ENCODE assay signal across 24 cellular contexts in the genomic region with DNA sequence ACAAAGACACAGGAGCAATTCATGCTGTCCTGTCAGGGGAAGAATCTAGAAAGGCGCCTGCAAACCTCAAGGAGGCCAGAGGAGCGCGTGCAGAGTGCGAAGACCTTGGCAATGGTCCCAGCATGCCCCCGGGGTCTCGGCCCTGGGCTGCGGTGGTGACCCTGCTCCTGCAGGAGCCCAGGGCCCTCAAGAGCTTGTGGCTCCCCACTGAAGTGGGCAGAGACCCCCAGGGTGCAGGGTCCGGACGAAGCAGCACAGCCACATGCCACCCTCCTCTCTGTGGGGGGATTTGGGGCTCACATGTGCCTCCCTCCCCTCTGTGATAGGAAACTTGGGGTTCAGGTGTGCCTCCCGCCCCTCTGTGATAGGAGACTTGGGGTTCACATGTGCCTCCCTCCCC. TPM values are rescaled to one million over a fixed set of nuclear protein-coding genes. Genes with fewer than 3 reads are reported as not detected.
DNase-seq lines count a peak whose midpoint lies in the region; ATAC-seq and TF ChIP-seq lines count a peak whose summit lies in the region.
"Had no signal": no experiment of that assay in that cellular context is flagged by ENCODE, and none has a peak within 500 bp of the region (broad histone marks: within the 10 kb centered on the region; RNA-seq: fewer than 3 reads in every experiment).

No MANE protein-coding gene starts in this region.

- H3K4me3 ChIP-seq in IMR-90 (ENCODE audit: insufficient read depth, low read depth, low read length) (no peak overlapping the region), neuronal stem cell (ENCODE audit: low read length in 2 of 2) (no peak overlapping the region)
- H3K4me3 ChIP-seq: BLaER1 had no signal

- H3K4me1 Mint-ChIP-seq in T-helper 17 cell: peaks cover 5% of the 10 kb centered on the region
- no peaks in the 10 kb centered on the region for H3K4me1 Mint-ChIP-seq in chondrocyte (ENCODE audit: low read depth)
- H3K4me1 Mint-ChIP-seq: CD14-positive monocyte; CD8-positive, alpha-beta memory T cell had no signal

- DNase-seq in IMR-90 (no peak), T-helper 17 cell (no peak), chondrocyte (ENCODE audit: low spot score) (no peak), neuronal stem cell (ENCODE audit: low spot score) (no peak), NCI-H1048 (lab: John Stamatoyannopoulos, UW) (no peak), NCI-H748 (lab: John Stamatoyannopoulos, UW; ENCODE audit: unreplicated experiment) (no peak), G401 (ENCODE audit: low spot score) (no peak)
- DNase-seq: 8988T; ACHN; BE2C; C1 segment of cervical spinal cord; CD4-positive, CD25-positive, alpha-beta regulatory T cell; CD8-positive, alpha-beta memory T cell; COR-L47; DMS 273 treated with DMSO at 0.1 percent for 48 hours; DMS153; DMS53; DMS79; DND-41; EL; GF-D8 had no signal

- H3K9ac ChIP-seq in IMR-90 (ENCODE audit: low read depth, low read length): no peak overlapping the region
- no peak overlapping the region for H3K9ac ChIP-seq in neuronal stem cell (ENCODE audit: low read depth, low read length, poor library complexity)
- H3K9ac ChIP-seq: BLaER1 had no signal

- peak overlapping the region; percentile 37 for H2AK9ac ChIP-seq in IMR-90 (replicated peaks; ENCODE audit: low read depth, low read length, poor library complexity)

- no peaks in the 10 kb centered on the region; the same call in 1 of the 2 replicates for H3K9me1 ChIP-seq in IMR-90 (ENCODE audit: insufficient read depth, low read length)

- no peak overlapping the region for H3K18ac ChIP-seq in IMR-90 (ENCODE audit: low read depth, low read length)
- H3K18ac ChIP-seq in neuronal stem cell (ENCODE audit: low read length): no peak overlapping the region

- no peak overlapping the region for H3K4ac ChIP-seq in IMR-90 (ENCODE audit: low read depth, low read length)
- no peak overlapping the region for H3K4ac ChIP-seq in neuronal stem cell (ENCODE audit: low read length)

- H3K27me3 Mint-ChIP-seq in T-helper 17 cell: no peaks in the 10 kb centered on the region
- no peaks in the 10 kb centered on the region for H3K27me3 Mint-ChIP-seq in chondrocyte (ENCODE audit: low read depth)
- H3K27me3 Mint-ChIP-seq: CD4-positive, alpha-beta memory T cell; CD4-positive, CD25-positive, alpha-beta regulatory T cell; CD8-positive, alpha-beta memory T cell had no signal

- ATAC-seq in IMR-90 (ENCODE audit: low read depth): no peak
- ATAC-seq in T-helper 17 cell: no peak

- POLR2A ChIA-PET in IMR-90 (lab: Charles Lee; ENCODE audit: unreplicated experiment): no interaction called here

- H3K4me1 ChIP-seq in IMR-90 (ENCODE audit: control insufficient read depth, insufficient read depth, low read length): no peaks in the 10 kb centered on the region
- H3K4me1 ChIP-seq in neuronal stem cell (ENCODE audit: control insufficient read depth in 2 of 2, insufficient read depth in 1 of 2, low read depth in 1 of 2, low read length in 2 of 2): peaks cover 0 to 1% of the 10 kb centered on the region in 2 donors
- H3K4me1 ChIP-seq: BE2C, BLaER1 had no signal

- H2BK15ac ChIP-seq in IMR-90 (ENCODE audit: low read depth, low read length) (no peak overlapping the region), neuronal stem cell (ENCODE audit: low read length) (no peak overlapping the region)

- peaks cover 4% of the 10 kb centered on the region for H4K20me1 ChIP-seq in IMR-90 (ENCODE audit: insufficient read depth, low read length)

- intact Hi-C loops in IMR-90 (cut with micrococcal nuclease): no loop called here

- H2BK120ac ChIP-seq in IMR-90 (ENCODE audit: low read depth, low read length) (no peak overlapping the region), neuronal stem cell (ENCODE audit: low read depth, low read length) (no peak overlapping the region)

- H4K91ac ChIP-seq in IMR-90 (ENCODE audit: insufficient read depth, low read depth, low read length) (no peak overlapping the region), neuronal stem cell (ENCODE audit: low read depth, low read length, poor library complexity) (no peak overlapping the region)

- H3K36me3 ChIP-seq in IMR-90 (ENCODE audit: control insufficient read depth, insufficient read depth, low read length): peaks cover 71% of the 10 kb centered on the region
- peaks cover 26 to 79% of the 10 kb centered on the region in 2 donors for H3K36me3 ChIP-seq in neuronal stem cell (replicated peaks in 1 of 2; ENCODE audit: control insufficient read depth in 2 of 2, insufficient read depth in 2 of 2, low read length in 2 of 2)

- H3K23ac ChIP-seq in IMR-90 (ENCODE audit: low read depth, low read length): no peak overlapping the region
- H3K23ac ChIP-seq in neuronal stem cell (ENCODE audit: low read depth, low read length, poor library complexity): no peak overlapping the region

- H3K4me2 ChIP-seq in IMR-90 (ENCODE audit: low read depth, low read length) (no peak overlapping the region), neuronal stem cell (ENCODE audit: insufficient read depth, low read length, poor library complexity, severe bottlenecking) (no peak overlapping the region)
- H3K4me2 ChIP-seq: BLaER1 had no signal

- peaks cover 10 to 19% of the 10 kb centered on the region in 2 experiments; a peak in 3 of 4 replicates for H3K79me1 ChIP-seq in IMR-90 (ENCODE audit: low read depth in 1 of 2, low read length in 2 of 2)
- H3K79me1 ChIP-seq in neuronal stem cell (ENCODE audit: low read depth, low read length): peaks cover 3% of the 10 kb centered on the region

- H3K14ac ChIP-seq in IMR-90 (replicated peaks; ENCODE audit: low read depth, low read length) (no peak overlapping the region), neuronal stem cell (ENCODE audit: low read length) (peak overlapping the region; percentile 56)

- no peak overlapping the region for H2AFZ ChIP-seq in IMR-90 (replicated peaks; ENCODE audit: low read length, poor library complexity)
- H2AFZ ChIP-seq in neuronal stem cell (ENCODE audit: low read length): no peak overlapping the region

- H3K27me3 ChIP-seq in IMR-90 (ENCODE audit: control insufficient read depth, insufficient read depth, low read length) (no peaks in the 10 kb centered on the region), neuronal stem cell (ENCODE audit: control insufficient read depth in 3 of 3, insufficient read depth in 3 of 3, low read depth in 1 of 3, low read length in 3 of 3) (peaks cover 0 to under 1% (median 0%) of the 10 kb centered on the region in 3 experiments)
- H3K27me3 ChIP-seq: BE2C, BLaER1 had no signal

- H3K27ac Mint-ChIP-seq in T-helper 17 cell (peak overlapping the region; percentile 80), chondrocyte (ENCODE audit: unreplicated experiment) (peak overlapping the region; percentile 41)
- H3K27ac Mint-ChIP-seq: CD4-positive, alpha-beta memory T cell; CD4-positive, CD25-positive, alpha-beta regulatory T cell had no signal

- WGBS in IMR-90 (ENCODE audit: extremely low coverage in 2 of 2, insufficient read length in 1 of 2), 2 experiments: 95% methylated on average over 6 of the region's 10 CpGs; no CpG with 5 or more reads in 1 of the 2 experiments
- no CpG with 5 or more reads among the region's 10 CpGs for WGBS in neuronal stem cell (ENCODE audit: extremely low coverage in 2 of 2, insufficient read length in 2 of 2, insufficient replicate concordance in 1 of 2), 2 donors

- H2BK20ac ChIP-seq in IMR-90 (ENCODE audit: low read depth, low read length): no peak overlapping the region

- dilution Hi-C loops in IMR-90 (cut with HindIII; ENCODE audit: low sequenced_read_pairs, unreplicated experiment): no loop called here

- no peaks in the 10 kb centered on the region for H3K36me3 Mint-ChIP-seq in T-helper 17 cell (ENCODE audit: low read depth)
- peaks cover 5% of the 10 kb centered on the region for H3K36me3 Mint-ChIP-seq in chondrocyte (ENCODE audit: low read depth)

- H4K8ac ChIP-seq in IMR-90 (ENCODE audit: low read depth in 2 of 2, low read length in 2 of 2) (no peak overlapping the region), neuronal stem cell (ENCODE audit: low read depth, low read length) (peak overlapping the region; percentile 48)

- H4K5ac ChIP-seq in IMR-90 (ENCODE audit: low read depth, low read length): no peak overlapping the region

- H2BK5ac ChIP-seq in IMR-90 (ENCODE audit: low read depth, low read length, poor library complexity, severe bottlenecking): no peak overlapping the region
- H2BK5ac ChIP-seq in neuronal stem cell (ENCODE audit: low read length): no peak overlapping the region

- H3K9me3 ChIP-seq in IMR-90 (ENCODE audit: control insufficient read depth, insufficient read depth, low read length) (no peaks in the 10 kb centered on the region), T-helper 17 cell (ENCODE audit: control insufficient read depth, low read length, poor library complexity, severe bottlenecking) (no peaks in the 10 kb centered on the region), neuronal stem cell (replicated peaks in 1 of 2; ENCODE audit: control insufficient read depth in 2 of 2, insufficient read depth in 1 of 2, low read depth in 1 of 2, low read length in 2 of 2) (peaks cover 0 to 2% of the 10 kb centered on the region in 2 donors)
- H3K9me3 ChIP-seq: BE2C, BLaER1 had no signal

- no peak overlapping the region for H3K56ac ChIP-seq in IMR-90 (ENCODE audit: extremely low read depth, insufficient read depth, low read length)

- H3K9me3 Mint-ChIP-seq in chondrocyte (ENCODE audit: low read depth): no peaks in the 10 kb centered on the region
- H3K9me3 Mint-ChIP-seq: CD4-positive, CD25-positive, alpha-beta regulatory T cell; CD8-positive, alpha-beta memory T cell had no signal

- TF ChIP-seq POLR2A in IMR-90 (IDR thresholded peaks at IDR 0.05; ENCODE audit: low read depth, low read length): no peak

- BruUV-seq in IMR-90 (replicated peaks; lab: Mats Ljungman, UMichigan): no TSS peak

- H3K4me3 Mint-ChIP-seq in T-helper 17 cell (no peak overlapping the region), chondrocyte (ENCODE audit: unreplicated experiment) (no peak overlapping the region)
- H3K4me3 Mint-ChIP-seq: CD14-positive monocyte; CD4-positive, alpha-beta memory T cell; CD4-positive, CD25-positive, alpha-beta regulatory T cell; CD8-positive, alpha-beta memory T cell had no signal

- no peak overlapping the region for H2AK5ac ChIP-seq in IMR-90 (ENCODE audit: low read depth, low read length)
- H2AK5ac ChIP-seq in neuronal stem cell (ENCODE audit: low read depth, low read length): no peak overlapping the region

- in situ Hi-C loops in IMR-90 (cut with MboI; ENCODE audit: low sequenced_read_pairs) (no loop called here), G401 (cut with HindIII; ENCODE audit: low sequenced_read_pairs) (loop anchor here (10.0 kb wide), 1 partner anchor 58 kb away; no protein-coding TSS in a partner anchor)

- CTCF ChIA-PET in IMR-90 (lab: Yijun Ruan, JAX): no interaction called here

- no peak overlapping the region for H2BK12ac ChIP-seq in neuronal stem cell (ENCODE audit: low read length)

- no peak overlapping the region for H3K27ac ChIP-seq in IMR-90 (ENCODE audit: insufficient read depth, low read length)
- H3K27ac ChIP-seq in neuronal stem cell (replicated peaks; ENCODE audit: low read length): no peak overlapping the region
- H3K27ac ChIP-seq: BLaER1 had no signal

- no peak for TF ChIP-seq CTCF in IMR-90 (conservative IDR thresholded peaks at IDR 0.05; ENCODE audit: low read depth, low read length)
- TF ChIP-seq CTCF in chondrocyte (IDR thresholded peaks at IDR 0.05): no peak

- TF ChIP-seq RAD21 in IMR-90 (IDR thresholded peaks at IDR 0.05; ENCODE audit: low read length): no peak

RNA-seq across cellular contexts. Expression of a gene that starts 39.3 kb away (rescaled TPM):
- total RNA-seq in IMR-90 (2012; rRNA removed): 34.4 and 133 TPM in 2 replicates
- polyA plus RNA-seq in IMR-90 (2012; rRNA removed): 44.6 and 45.1 TPM in 2 replicates
- polyA plus RNA-seq in IMR-90 (2012; cell fraction: cytosol; rRNA removed): 43.3 and 53.2 TPM in 2 replicates
- polyA plus RNA-seq in IMR-90 (2012; cell fraction: nucleus; rRNA removed; ENCODE audit: low replicate concordance): 185 and 307 TPM in 2 replicates
- total RNA-seq in T-helper 17 cell: 100 to 1,000 TPM; 192 to 215 TPM
- 61.4 to 85.7 TPM (median 69.2 TPM) in 3 replicates for total RNA-seq in chondrocyte
- polyA plus RNA-seq in neuronal stem cell (2013, experiment 1 of 2): 35.3 TPM
- 34.3 TPM for polyA plus RNA-seq in neuronal stem cell (2013, experiment 2 of 2)
- 91.4 and 91.5 TPM in 2 replicates for total RNA-seq in G401 (2014; rRNA removed; shearing (Covaris generic))

RNA-seq across cellular contexts. Expression of a gene that starts 39.5 kb away (rescaled TPM):
- total RNA-seq in IMR-90 (2012; rRNA removed): 7.7 and 9.2 TPM in 2 replicates
- polyA plus RNA-seq in IMR-90 (2012; rRNA removed): 41.9 and 47.4 TPM in 2 replicates
- polyA plus RNA-seq in IMR-90 (2012; cell fraction: cytosol; rRNA removed): 39.3 and 51.6 TPM in 2 replicates
- polyA plus RNA-seq in IMR-90 (2012; cell fraction: nucleus; rRNA removed; ENCODE audit: low replicate concordance): 415 and 679 TPM in 2 replicates
- total RNA-seq in T-helper 17 cell: 10 to 100 TPM; 36.9 to 43.6 TPM
- total RNA-seq in chondrocyte: 25.5 to 47.5 TPM (median 26.1 TPM) in 3 replicates
- polyA plus RNA-seq in neuronal stem cell (2013, experiment 1 of 2): 8.0 TPM
- 7.7 TPM for polyA plus RNA-seq in neuronal stem cell (2013, experiment 2 of 2)
- total RNA-seq in G401 (2014; rRNA removed; shearing (Covaris generic)): 7.0 and 21.4 TPM in 2 replicates
